1 cellular context compared by ENCODE assay signal in genomic region chr5:146446861-146447733, GRCh38.
TF ChIP-seq lines count a peak whose summit lies in the region.

TSS of gene TCERG1 (plus strand) at chr5:146447333. CDS start at chr5:146447350, 17 bp downstream.

TF ChIP-seq in HepG2, 621 proteins besides CTCF, POLR2A, EP300 and RAD21 (continued from another document and continues in another):
- TF ChIP-seq DMTF1 (CRISPR knock-in tag; IDR thresholded peaks at IDR 0.05) (no peak), RNF2 (conservative IDR thresholded peaks at IDR 0.05; ENCODE audit: low read depth) (peak; percentile 91), ZNF354B (CRISPR knock-in tag; IDR thresholded peaks at IDR 0.05) (0 out of 2 replicates have a peak, but pooled peaks have one; percentile 81), ZNF382 (CRISPR knock-in tag; IDR thresholded peaks at IDR 0.05; ENCODE audit: borderline replicate concordance) (no peak), KLF6 (CRISPR knock-in tag; IDR thresholded peaks at IDR 0.05) (peak; percentile 59; the same call in 1 of the 2 replicates), ZSCAN21 (CRISPR knock-in tag; IDR thresholded peaks at IDR 0.05; ENCODE audit: borderline replicate concordance) (peak; percentile 51; the same call in 1 of the 2 replicates), POGK (CRISPR knock-in tag; conservative IDR thresholded peaks at IDR 0.05) (peak; percentile 82), MXD3 (CRISPR knock-in tag; IDR thresholded peaks at IDR 0.05) (no peak; the same call in 1 of the 2 replicates), PITX1 (CRISPR knock-in tag; IDR thresholded peaks at IDR 0.05) (peak; percentile 59; the same call in 1 of the 2 replicates), ZNF367 (CRISPR knock-in tag; IDR thresholded peaks at IDR 0.05; ENCODE audit: borderline replicate concordance) (peak; percentile 58; the same call in 1 of the 2 replicates), ZNF234 (CRISPR knock-in tag; conservative IDR thresholded peaks at IDR 0.05) (no peak), SALL1 (CRISPR knock-in tag; IDR thresholded peaks at IDR 0.05) (peak; percentile 78), KDM4B (CRISPR knock-in tag; IDR thresholded peaks at IDR 0.05) (no peak), YY1 (IDR thresholded peaks at IDR 0.05; ENCODE audit: insufficient read depth, insufficient replicate concordance, low read depth, low read length) (peak; percentile 95), ZNF567 (CRISPR knock-in tag; IDR thresholded peaks at IDR 0.05; ENCODE audit: borderline replicate concordance) (no peak; the same call in 1 of the 2 replicates), ATM (IDR thresholded peaks at IDR 0.05; ENCODE audit: borderline replicate concordance) (no peak), CEBPG (CRISPR knock-in tag; IDR thresholded peaks at IDR 0.05) (peak; percentile 32; the same call in 1 of the 2 replicates), ASH2L (IDR thresholded peaks at IDR 0.05; ENCODE audit: insufficient read length, low read depth, low read length) (peak; percentile 95), DNMT3B (CRISPR knock-in tag; conservative IDR thresholded peaks at IDR 0.05) (peak; percentile 73), MYPOP (CRISPR knock-in tag; IDR thresholded peaks at IDR 0.05) (peak; percentile 42; the same call in 1 of the 2 replicates), ZNF781 (CRISPR knock-in tag; IDR thresholded peaks at IDR 0.05; ENCODE audit: borderline replicate concordance, not compliant biosample characterization) (peak; percentile 85), CBX5 (CRISPR knock-in tag; IDR thresholded peaks at IDR 0.05; ENCODE audit: borderline replicate concordance) (peak; percentile 68; the same call in 1 of the 2 replicates), ZNF282 (IDR thresholded peaks at IDR 0.05; ENCODE audit: partially characterized antibody) (no peak), ZNF792 (CRISPR knock-in tag; IDR thresholded peaks at IDR 0.05) (peak; percentile 91), YEATS4 (CRISPR knock-in tag; IDR thresholded peaks at IDR 0.05; ENCODE audit: borderline replicate concordance) (peak; percentile 95), ATF3 (CRISPR knock-in tag; IDR thresholded peaks at IDR 0.05) (peak; percentile 20; the same call in 1 of the 2 replicates), MAFG (CRISPR knock-in tag; IDR thresholded peaks at IDR 0.05) (no peak), KLF12 (CRISPR knock-in tag; IDR thresholded peaks at IDR 0.05; ENCODE audit: borderline replicate concordance) (no peak), ISX (CRISPR knock-in tag; conservative IDR thresholded peaks at IDR 0.05) (0 out of 2 replicates have a peak, but pooled peaks have one; percentile 74), HHEX (CRISPR knock-in tag; IDR thresholded peaks at IDR 0.05) (no peak), JUNB (CRISPR knock-in tag; IDR thresholded peaks at IDR 0.05; ENCODE audit: borderline replicate concordance) (no peak; the same call in 1 of the 2 replicates), REPIN1 (CRISPR knock-in tag; IDR thresholded peaks at IDR 0.05; ENCODE audit: borderline replicate concordance, low read depth) (peak; percentile 87), ZNF558 (CRISPR knock-in tag; IDR thresholded peaks at IDR 0.05; ENCODE audit: borderline replicate concordance) (no peak; the same call in 1 of the 2 replicates), THAP11 (CRISPR knock-in tag; IDR thresholded peaks at IDR 0.05) (peak; percentile 89), ZNF225 (CRISPR knock-in tag; IDR thresholded peaks at IDR 0.05) (no peak), CREB3 (CRISPR knock-in tag; IDR thresholded peaks at IDR 0.05) (no peak), ZNF607 (CRISPR knock-in tag; IDR thresholded peaks at IDR 0.05; ENCODE audit: borderline replicate concordance) (peak; percentile 55; the same call in 1 of the 2 replicates), ZNF841 (CRISPR knock-in tag; IDR thresholded peaks at IDR 0.05; ENCODE audit: borderline replicate concordance) (no peak), GLMP (CRISPR knock-in tag; IDR thresholded peaks at IDR 0.05; ENCODE audit: borderline replicate concordance) (no peak), ZNF33A (CRISPR knock-in tag; IDR thresholded peaks at IDR 0.05; ENCODE audit: borderline replicate concordance) (no peak), KDM5B (CRISPR knock-in tag; IDR thresholded peaks at IDR 0.05; ENCODE audit: borderline replicate concordance) (peak; percentile 74; the same call in 1 of the 2 replicates), ZNF317 (CRISPR knock-in tag; IDR thresholded peaks at IDR 0.05) (peak; percentile 8; the same call in 1 of the 2 replicates), SOX5 (CRISPR knock-in tag; IDR thresholded peaks at IDR 0.05; ENCODE audit: borderline replicate concordance) (no peak), SMC3 (IDR thresholded peaks at IDR 0.05; ENCODE audit: low read length) (no peak), ZBTB21 (CRISPR knock-in tag; IDR thresholded peaks at IDR 0.05) (no peak), TEAD3 (CRISPR knock-in tag; optimal IDR thresholded peaks at IDR 0.05; ENCODE audit: borderline replicate concordance) (peak; percentile 56), ZC3H4 (CRISPR knock-in tag; IDR thresholded peaks at IDR 0.05; ENCODE audit: borderline replicate concordance) (no peak), GPN1 (CRISPR knock-in tag; IDR thresholded peaks at IDR 0.05; ENCODE audit: borderline replicate concordance) (no peak), RXRA (CRISPR knock-in tag; IDR thresholded peaks at IDR 0.05) (0 out of 2 replicates have a peak, but pooled peaks have one; percentile 24)
- TF ChIP-seq, protein P1, sequence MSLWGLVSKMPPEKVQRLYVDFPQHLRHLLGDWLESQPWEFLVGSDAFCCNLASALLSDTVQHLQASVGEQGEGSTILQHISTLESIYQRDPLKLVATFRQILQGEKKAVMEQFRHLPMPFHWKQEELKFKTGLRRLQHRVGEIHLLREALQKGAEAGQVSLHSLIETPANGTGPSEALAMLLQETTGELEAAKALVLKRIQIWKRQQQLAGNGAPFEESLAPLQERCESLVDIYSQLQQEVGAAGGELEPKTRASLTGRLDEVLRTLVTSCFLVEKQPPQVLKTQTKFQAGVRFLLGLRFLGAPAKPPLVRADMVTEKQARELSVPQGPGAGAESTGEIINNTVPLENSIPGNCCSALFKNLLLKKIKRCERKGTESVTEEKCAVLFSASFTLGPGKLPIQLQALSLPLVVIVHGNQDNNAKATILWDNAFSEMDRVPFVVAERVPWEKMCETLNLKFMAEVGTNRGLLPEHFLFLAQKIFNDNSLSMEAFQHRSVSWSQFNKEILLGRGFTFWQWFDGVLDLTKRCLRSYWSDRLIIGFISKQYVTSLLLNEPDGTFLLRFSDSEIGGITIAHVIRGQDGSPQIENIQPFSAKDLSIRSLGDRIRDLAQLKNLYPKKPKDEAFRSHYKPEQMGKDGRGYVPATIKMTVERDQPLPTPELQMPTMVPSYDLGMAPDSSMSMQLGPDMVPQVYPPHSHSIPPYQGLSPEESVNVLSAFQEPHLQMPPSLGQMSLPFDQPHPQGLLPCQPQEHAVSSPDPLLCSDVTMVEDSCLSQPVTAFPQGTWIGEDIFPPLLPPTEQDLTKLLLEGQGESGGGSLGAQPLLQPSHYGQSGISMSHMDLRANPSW (CRISPR knock-in tag; IDR thresholded peaks at IDR 0.05; ENCODE audit: borderline replicate concordance) = peak; percentile 35; the same call in 1 of the 2 replicates
- TF ChIP-seq, protein P2, sequence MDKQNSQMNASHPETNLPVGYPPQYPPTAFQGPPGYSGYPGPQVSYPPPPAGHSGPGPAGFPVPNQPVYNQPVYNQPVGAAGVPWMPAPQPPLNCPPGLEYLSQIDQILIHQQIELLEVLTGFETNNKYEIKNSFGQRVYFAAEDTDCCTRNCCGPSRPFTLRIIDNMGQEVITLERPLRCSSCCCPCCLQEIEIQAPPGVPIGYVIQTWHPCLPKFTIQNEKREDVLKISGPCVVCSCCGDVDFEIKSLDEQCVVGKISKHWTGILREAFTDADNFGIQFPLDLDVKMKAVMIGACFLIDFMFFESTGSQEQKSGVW (CRISPR knock-in tag; IDR thresholded peaks at IDR 0.05; ENCODE audit: borderline replicate concordance) = no peak
- TF ChIP-seq, protein P3, sequence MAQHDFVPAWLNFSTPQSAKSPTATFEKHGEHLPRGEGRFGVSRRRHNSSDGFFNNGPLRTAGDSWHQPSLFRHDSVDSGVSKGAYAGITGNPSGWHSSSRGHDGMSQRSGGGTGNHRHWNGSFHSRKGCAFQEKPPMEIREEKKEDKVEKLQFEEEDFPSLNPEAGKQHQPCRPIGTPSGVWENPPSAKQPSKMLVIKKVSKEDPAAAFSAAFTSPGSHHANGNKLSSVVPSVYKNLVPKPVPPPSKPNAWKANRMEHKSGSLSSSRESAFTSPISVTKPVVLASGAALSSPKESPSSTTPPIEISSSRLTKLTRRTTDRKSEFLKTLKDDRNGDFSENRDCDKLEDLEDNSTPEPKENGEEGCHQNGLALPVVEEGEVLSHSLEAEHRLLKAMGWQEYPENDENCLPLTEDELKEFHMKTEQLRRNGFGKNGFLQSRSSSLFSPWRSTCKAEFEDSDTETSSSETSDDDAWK (CRISPR knock-in tag; IDR thresholded peaks at IDR 0.05) = no peak
- TF ChIP-seq, protein P4, sequence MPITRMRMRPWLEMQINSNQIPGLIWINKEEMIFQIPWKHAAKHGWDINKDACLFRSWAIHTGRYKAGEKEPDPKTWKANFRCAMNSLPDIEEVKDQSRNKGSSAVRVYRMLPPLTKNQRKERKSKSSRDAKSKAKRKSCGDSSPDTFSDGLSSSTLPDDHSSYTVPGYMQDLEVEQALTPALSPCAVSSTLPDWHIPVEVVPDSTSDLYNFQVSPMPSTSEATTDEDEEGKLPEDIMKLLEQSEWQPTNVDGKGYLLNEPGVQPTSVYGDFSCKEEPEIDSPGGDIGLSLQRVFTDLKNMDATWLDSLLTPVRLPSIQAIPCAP (CRISPR knock-in tag; IDR thresholded peaks at IDR 0.05; ENCODE audit: low read depth) = no peak
- TF ChIP-seq, protein P5, sequence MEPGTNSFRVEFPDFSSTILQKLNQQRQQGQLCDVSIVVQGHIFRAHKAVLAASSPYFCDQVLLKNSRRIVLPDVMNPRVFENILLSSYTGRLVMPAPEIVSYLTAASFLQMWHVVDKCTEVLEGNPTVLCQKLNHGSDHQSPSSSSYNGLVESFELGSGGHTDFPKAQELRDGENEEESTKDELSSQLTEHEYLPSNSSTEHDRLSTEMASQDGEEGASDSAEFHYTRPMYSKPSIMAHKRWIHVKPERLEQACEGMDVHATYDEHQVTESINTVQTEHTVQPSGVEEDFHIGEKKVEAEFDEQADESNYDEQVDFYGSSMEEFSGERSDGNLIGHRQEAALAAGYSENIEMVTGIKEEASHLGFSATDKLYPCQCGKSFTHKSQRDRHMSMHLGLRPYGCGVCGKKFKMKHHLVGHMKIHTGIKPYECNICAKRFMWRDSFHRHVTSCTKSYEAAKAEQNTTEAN (CRISPR knock-in tag; conservative IDR thresholded peaks at IDR 0.05) = 0 out of 2 replicates have a peak, but pooled peaks have one; percentile 64
